30 cellular contexts compared by ENCODE assay signal in genomic region chrX:12412561-12412960, GRCh38.
"Had no signal": no experiment of that assay in that cellular context is flagged by ENCODE, and none has a peak within 500 bp of the region (broad histone marks: within the 10 kb centered on the region; RNA-seq: fewer than 3 reads in every experiment).

No MANE protein-coding gene starts in this region.

- H3K9me3 ChIP-seq: SJCRH30 had no signal

- H3K9me3 Mint-ChIP-seq: activated CD4-positive, alpha-beta T cell treated with anti-CD3 and anti-CD28 coated beads, Interleukin-2, amount 10 ng/mL, durations not matched to agents 24 days and 14 days; activated CD8-positive, alpha-beta T cell treated with anti-CD3 and anti-CD28 coated beads for 36 hours; activated naive CD4-positive, alpha-beta T cell treated with anti-CD3 and anti-CD28 coated beads, Interleukin-2, amount 10 ng/mL, durations not matched to agents 7 days and 5 days; activated naive CD8-positive, alpha-beta T cell treated with anti-CD3 and anti-CD28 coated beads, Interleukin-2, amount 50 U/mL, for 24 hours; brain had no signal

- H3K4me1 ChIP-seq: SJCRH30 had no signal

- H3K27ac ChIP-seq: SJCRH30, SK-N-MC had no signal

- H3K27me3 ChIP-seq: SJCRH30 had no signal

- ATAC-seq: activated CD8-positive, alpha-beta T cell treated with anti-CD3 and anti-CD28 coated beads for 36 hours; activated naive CD8-positive, alpha-beta T cell treated with anti-CD3 and anti-CD28 coated beads, Interleukin-2, amount 50 U/mL, for 24 hours; K562; Panc1 had no signal

- H3K36me3 ChIP-seq: SJCRH30 had no signal

- H3K27ac Mint-ChIP-seq: activated CD4-positive, alpha-beta T cell treated with anti-CD3 and anti-CD28 coated beads, Interleukin-2, amount 10 ng/mL, durations not matched to agents 24 days and 14 days; activated CD8-positive, alpha-beta T cell treated with anti-CD3 and anti-CD28 coated beads for 36 hours; activated naive CD4-positive, alpha-beta T cell treated with anti-CD3 and anti-CD28 coated beads, Interleukin-2, amount 10 ng/mL, durations not matched to agents 7 days and 5 days; activated naive CD8-positive, alpha-beta T cell; activated naive CD8-positive, alpha-beta T cell treated with anti-CD3 and anti-CD28 coated beads, Interleukin-2, amount 50 U/mL, for 24 hours; brain had no signal

- H3K36me3 Mint-ChIP-seq: activated naive CD4-positive, alpha-beta T cell treated with anti-CD3 and anti-CD28 coated beads, Interleukin-2, amount 10 ng/mL, durations not matched to agents 7 days and 5 days; activated naive CD8-positive, alpha-beta T cell; brain had no signal

- H3K4me3 ChIP-seq: K562, SJCRH30, SK-N-MC had no signal

- H3K27me3 Mint-ChIP-seq: activated CD4-positive, alpha-beta T cell treated with anti-CD3 and anti-CD28 coated beads, Interleukin-2, amount 10 ng/mL, durations not matched to agents 24 days and 14 days; activated CD8-positive, alpha-beta T cell treated with anti-CD3 and anti-CD28 coated beads for 36 hours; activated naive CD4-positive, alpha-beta T cell treated with anti-CD3 and anti-CD28 coated beads, Interleukin-2, amount 10 ng/mL, durations not matched to agents 7 days and 5 days; activated naive CD8-positive, alpha-beta T cell; activated naive CD8-positive, alpha-beta T cell treated with anti-CD3 and anti-CD28 coated beads, Interleukin-2, amount 50 U/mL, for 24 hours; brain had no signal

- DNase-seq: activated CD4-positive, alpha-beta T cell treated with anti-CD3 and anti-CD28 coated beads, Interleukin-2, amount 10 ng/mL, durations not matched to agents 24 days and 14 days; activated CD4-positive, alpha-beta T cell treated with anti-CD3 and anti-CD28 coated beads, Interleukin-2, amount 50 U/mL, for 4 hours; activated CD8-positive, alpha-beta T cell treated with anti-CD3 and anti-CD28 coated beads for 36 hours; activated effector memory CD4-positive, alpha-beta T cell treated with Interleukin-2 at 50 U/mL for 16 hours; activated naive CD4-positive, alpha-beta T cell treated with anti-CD3 and anti-CD28 coated beads, Interleukin-2, amount 10 ng/mL, durations not matched to agents 7 days and 5 days; activated naive CD8-positive, alpha-beta T cell treated with anti-CD3 and anti-CD28 coated beads, Interleukin-2, amount 50 U/mL, for 24 hours; activated T-cell treated with anti-CD3 and anti-CD28 coated beads, Interleukin-2, amount 50 U/mL, for 48 hours; amniotic stem cell; aorta; caudate nucleus; cerebellar nuclear complex; NCI-H1105 treated with DMSO at 0.1 percent for 48 hours; NCI-H1436; NCI-H1694; NCI-H1930; NCI-H2081 treated with DMSO at 0.1 percent for 48 hours; NCI-H226; NCI-H446 treated with DMSO at 0.1 percent for 48 hours; NCI-H524; NCI-H69; NCI-H82; SHP77; SJCRH30; T1000 had no signal

- H3K4me3 Mint-ChIP-seq: activated CD4-positive, alpha-beta T cell treated with anti-CD3 and anti-CD28 coated beads, Interleukin-2, amount 10 ng/mL, durations not matched to agents 24 days and 14 days; activated CD8-positive, alpha-beta T cell treated with anti-CD3 and anti-CD28 coated beads for 36 hours; activated naive CD4-positive, alpha-beta T cell treated with anti-CD3 and anti-CD28 coated beads, Interleukin-2, amount 10 ng/mL, durations not matched to agents 7 days and 5 days; activated naive CD8-positive, alpha-beta T cell; activated naive CD8-positive, alpha-beta T cell treated with anti-CD3 and anti-CD28 coated beads, Interleukin-2, amount 50 U/mL, for 24 hours; brain had no signal

- H3K4me1 Mint-ChIP-seq: activated CD4-positive, alpha-beta T cell treated with anti-CD3 and anti-CD28 coated beads, Interleukin-2, amount 10 ng/mL, durations not matched to agents 24 days and 14 days; activated naive CD4-positive, alpha-beta T cell treated with anti-CD3 and anti-CD28 coated beads, Interleukin-2, amount 10 ng/mL, durations not matched to agents 7 days and 5 days; activated naive CD8-positive, alpha-beta T cell treated with anti-CD3 and anti-CD28 coated beads, Interleukin-2, amount 50 U/mL, for 24 hours; brain had no signal

- FAIRE-seq: bronchial epithelial cell, K562 had no signal
